ENCODE assay signal across 8 cellular contexts in the genomic region with DNA sequence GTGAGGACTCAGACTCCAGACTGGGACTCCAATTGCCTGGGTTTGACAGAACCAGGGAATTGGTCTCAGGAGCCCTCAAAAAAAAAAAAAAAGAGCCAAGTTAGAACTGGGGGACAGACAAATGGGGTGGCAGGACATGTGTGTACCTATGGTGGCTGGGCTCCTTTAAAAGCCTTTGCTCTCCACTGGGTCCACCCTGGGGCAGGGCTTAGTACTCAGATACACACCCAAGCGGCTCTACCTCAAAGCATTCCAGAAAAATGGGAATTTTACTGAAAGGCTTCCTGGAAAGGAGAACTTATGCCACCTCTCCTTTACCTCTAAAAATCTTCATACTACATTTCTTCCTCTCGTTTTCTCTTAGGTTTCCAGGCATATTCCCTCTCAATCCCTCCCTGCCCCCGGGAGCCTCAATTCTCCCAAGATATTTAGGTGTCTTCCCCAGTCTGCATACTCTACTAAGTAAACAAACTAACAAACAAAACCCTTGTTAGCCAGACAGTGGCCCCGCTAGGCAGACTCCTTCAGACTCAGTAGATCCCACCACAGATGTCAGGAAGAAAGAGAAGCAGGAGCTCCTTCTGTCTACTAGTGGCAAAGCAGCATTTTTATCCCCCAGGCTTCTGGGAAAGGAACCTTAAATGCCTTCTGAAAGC. TPM values are rescaled to one million over a fixed set of nuclear protein-coding genes. Genes with fewer than 3 reads are reported as not detected.
DNase-seq lines count a peak whose midpoint lies in the region; ATAC-seq, FAIRE-seq and TF ChIP-seq lines count a peak whose summit lies in the region.

No MANE protein-coding gene starts in this region.

- peaks cover 42% of the 10 kb centered on the region for H3K4me1 Mint-ChIP-seq in activated CD4-positive, alpha-beta T cell treated with anti-CD3 and anti-CD28 coated beads for 36 hours

- H2AFZ ChIP-seq in HepG2 (ENCODE audit: low read length), result no peak overlapping the region

- peak; percentile 10 for ATAC-seq in activated CD4-positive, alpha-beta T cell treated with anti-CD3 and anti-CD28 coated beads for 36 hours
- ATAC-seq in HepG2 (0 out of 3 replicates have a peak, but pooled peaks have one; percentile 7), thoracic aorta (ENCODE audit: insufficient number of reproducible peaks, low FRiP score, low read depth) (no peak), HG03025 (IDR thresholded peaks at IDR 0.05; ENCODE audit: low FRiP score, unreplicated experiment) (no peak), HG03469 (IDR thresholded peaks at IDR 0.05; ENCODE audit: unreplicated experiment) (no peak), HG03520 (IDR thresholded peaks at IDR 0.05; ENCODE audit: unreplicated experiment) (no peak)

- H3K27ac ChIP-seq in adrenal gland (peak overlapping the region in 4 of 5 donors; percentile 85 to 96 (median 92)), HepG2 (ENCODE audit: extremely low read length, insufficient read depth, low read length) (peak overlapping the region; percentile 42), thoracic aorta (peak overlapping the region; percentile 85 to 86)

- TF ChIP-seq CTCF in adrenal gland (IDR thresholded peaks at IDR 0.05), result no peak
- no peak for TF ChIP-seq CTCF in HepG2 (CRISPR knock-in tag; IDR thresholded peaks at IDR 0.05)
- no peak for TF ChIP-seq CTCF in thoracic aorta (IDR thresholded peaks at IDR 0.05)

- H3K36me3 ChIP-seq in adrenal gland (replicated peaks in 1 of 2), result peaks cover 0 to 38% of the 10 kb centered on the region in 2 donors
- peaks cover 3 to 9% of the 10 kb centered on the region in 2 experiments; a peak in 2 of 5 replicates for H3K36me3 ChIP-seq in HepG2 (replicated peaks in 1 of 2; ENCODE audit: control insufficient read depth in 1 of 2, insufficient read depth in 2 of 2, low read length in 2 of 2)
- H3K36me3 ChIP-seq in thoracic aorta, result peaks cover 32% of the 10 kb centered on the region

- H4K20me1 ChIP-seq in HepG2 (ENCODE audit: insufficient read depth, low read length), result no peaks in the 10 kb centered on the region

- H3K27me3 ChIP-seq in adrenal gland (no peaks in the 10 kb centered on the region), HepG2 (ENCODE audit: control insufficient read depth in 1 of 2, insufficient read depth in 2 of 2, low read length in 2 of 2) (no peaks in the 10 kb centered on the region), thoracic aorta (replicated peaks; ENCODE audit: insufficient read depth) (no peaks in the 10 kb centered on the region)

- intact Hi-C loops in activated CD4-positive, alpha-beta T cell treated with anti-CD3 and anti-CD28 coated beads for 36 hours (cut with DNase I, micrococcal nuclease), result loop anchor here (1.0 to 10.0 kb wide), 12 partner anchors 53 to 1206 kb away; a partner anchor contains a TSS
- intact Hi-C loops in adrenal gland (cut with DNase I), result loop anchor here in 1 of 2 donors (5.0 kb wide), 1 partner anchor 86 kb away; a partner anchor contains a TSS
- intact Hi-C loops in HepG2 (cut with micrococcal nuclease; ENCODE audit: unreplicated experiment), result loop anchor here (5.0 kb wide), 1 partner anchor 181 kb away; no protein-coding TSS in a partner anchor

- FAIRE-seq in HepG2 (lab: Jason Lieb, UNC), result no peak

- in situ Hi-C loops in HepG2 (cut with HindIII; ENCODE audit: extremely low pct_ligation_motif_present, low pct_unique_long_range_greater_than_20kb), result loop anchor here (5.0 kb wide), 2 partner anchors 86 to 359 kb away; a partner anchor contains a TSS

- no TSS peak for BruUV-seq in HepG2 (replicated peaks; lab: Mats Ljungman, UMichigan)

- CTCF ChIA-PET in activated CD4-positive, alpha-beta T cell treated with anti-CD3 and anti-CD28 coated beads for 36 hours (lab: Charles Lee), result interaction anchor here (0.6 to 2.6 kb wide), 15 partner anchors 10 to 444 kb away, joined by 3 to 30 read pairs (median 4); a partner anchor contains a TSS
- CTCF ChIA-PET in HepG2 (lab: Yijun Ruan, JAX; ENCODE audit: low intra/inter-chr PET ratio, low total read pairs), result interaction anchor here (1.1 to 2.3 kb wide), 2 partner anchors 50 to 85 kb away, joined by 7 to 11 read pairs; a partner anchor contains a TSS

- TF ChIP-seq EP300 in HepG2 (IDR thresholded peaks at IDR 0.05; ENCODE audit: low read depth in 2 of 2, low read length in 2 of 2) (no peak), HepG2 (CRISPR knock-in tag; IDR thresholded peaks at IDR 0.05; ENCODE audit: borderline replicate concordance) (no peak)

- peaks cover 38% of the 10 kb centered on the region for H3K36me3 Mint-ChIP-seq in activated CD4-positive, alpha-beta T cell treated with anti-CD3 and anti-CD28 coated beads for 36 hours (ENCODE audit: low read depth)

- no peak for TF ChIP-seq POLR2A in adrenal gland (IDR thresholded peaks at IDR 0.05)
- TF ChIP-seq POLR2A in HepG2 (IDR thresholded peaks at IDR 0.05; ENCODE audit: insufficient read depth in 1 of 2, low read depth in 2 of 2, low read length in 2 of 2), result no peak

- H3K27me3 Mint-ChIP-seq in activated CD4-positive, alpha-beta T cell treated with anti-CD3 and anti-CD28 coated beads for 36 hours, result no peaks in the 10 kb centered on the region

- WGBS in adrenal gland, 4 donors, result 26 to 33% (median 27%) methylated on average over 4 of the region's 4 CpGs
- 2% methylated on average over 4 of the region's 4 CpGs for WGBS in HepG2 (ENCODE audit: low lambda C conversion rate)

- H3K4me2 ChIP-seq in HepG2 (ENCODE audit: low read depth, low read length), result peak overlapping the region; percentile 99

- peaks cover 10% of the 10 kb centered on the region for H3K79me2 ChIP-seq in HepG2 (ENCODE audit: insufficient read depth, low read length)

- H3K27ac Mint-ChIP-seq in activated CD4-positive, alpha-beta T cell treated with anti-CD3 and anti-CD28 coated beads for 36 hours, result peak overlapping the region; percentile 100

- TF ChIP-seq RAD21 in HepG2 (CRISPR knock-in tag; IDR thresholded peaks at IDR 0.05), result no peak

- POLR2A ChIA-PET in activated CD4-positive, alpha-beta T cell treated with anti-CD3 and anti-CD28 coated beads for 36 hours (lab: Charles Lee), result interaction anchor here (1.0 to 1.6 kb wide), 7 partner anchors 53 to 444 kb away, joined by 3 to 10 read pairs (median 5); a partner anchor contains a TSS
- POLR2A ChIA-PET in HepG2 (lab: Yijun Ruan, JAX), result interaction anchor here (1.5 to 1.6 kb wide), 2 partner anchors 69 to 86 kb away, joined by 4 to 8 read pairs; no protein-coding TSS in a partner anchor

- peak overlapping the region; percentile 77 to 98 (median 94) for H3K4me3 ChIP-seq in adrenal gland
- H3K4me3 ChIP-seq in HepG2 (replicated peaks in 1 of 3; ENCODE audit: insufficient read depth in 1 of 3, low read depth in 2 of 3, low read length in 3 of 3), result peak overlapping the region; percentile 69 to 99 (median 99)
- peak overlapping the region; percentile 81 for H3K4me3 ChIP-seq in thoracic aorta

- peak overlapping the region; percentile 87 for H3K4me3 Mint-ChIP-seq in activated CD4-positive, alpha-beta T cell treated with anti-CD3 and anti-CD28 coated beads for 36 hours

- DNase-seq in activated CD4-positive, alpha-beta T cell treated with anti-CD3 and anti-CD28 coated beads for 36 hours, result peak; percentile 24
- DNase-seq in activated CD4-positive, alpha-beta T cell treated with anti-CD3 and anti-CD28 coated beads, Interleukin-2, amount 50 U/mL, for 1 hour, result no peak
- DNase-seq in adrenal gland (peak in 2 of 7 donors; percentile 4 to 49), HepG2 (ENCODE audit: low spot score) (no peak), thoracic aorta (ENCODE audit: low spot score) (no peak)

- no peaks in the 10 kb centered on the region for H3K9me3 Mint-ChIP-seq in activated CD4-positive, alpha-beta T cell treated with anti-CD3 and anti-CD28 coated beads for 36 hours (ENCODE audit: low read depth)

- no peaks in the 10 kb centered on the region for H3K9me3 ChIP-seq in adrenal gland (replicated peaks in 1 of 3)
- no peaks in the 10 kb centered on the region for H3K9me3 ChIP-seq in HepG2 (ENCODE audit: low read length)
- no peaks in the 10 kb centered on the region for H3K9me3 ChIP-seq in thoracic aorta

- peak overlapping the region; percentile 78 for H3K9ac ChIP-seq in HepG2 (ENCODE audit: insufficient read depth, low read depth, low read length)

- H3K4me1 ChIP-seq in adrenal gland (replicated peaks in 1 of 2), result peaks cover 17 to 30% of the 10 kb centered on the region in 2 donors
- H3K4me1 ChIP-seq in HepG2 (ENCODE audit: insufficient read depth, low read length), result peaks cover 27% of the 10 kb centered on the region
- peaks cover 7 to 36% of the 10 kb centered on the region in 2 donors for H3K4me1 ChIP-seq in thoracic aorta (ENCODE audit: control insufficient read depth in 1 of 2, low read depth in 2 of 2)

RNA-seq across cellular contexts. Expression of a gene that starts 0.8 kb away (rescaled TPM):
- 10 to 100 TPM; 95.0 to 96.2 TPM for total RNA-seq in activated CD4-positive, alpha-beta T cell treated with anti-CD3 and anti-CD28 coated beads for 36 hours
- 10 to 100 TPM; 22.6 to 54.4 (median 42.2) TPM for total RNA-seq in adrenal gland
- 10 to 100 TPM; 23.4 to 53.0 (median 45.4) TPM for polyA plus RNA-seq in adrenal gland
- total RNA-seq in HepG2 (2016; rRNA removed; fragmentation: Illumina TruSeq; extraction: Trizol), result 6.8 and 13.8 TPM in 2 replicates
- total RNA-seq in HepG2 (2016; cell fraction: cytosol; rRNA removed; fragmentation: Illumina TruSeq; extraction: Trizol; ENCODE audit: low read depth), result 7.8 and 8.9 TPM in 2 replicates
- total RNA-seq in HepG2 (2016; cell fraction: insoluble cytoplasmic fraction; rRNA removed; fragmentation: Illumina TruSeq; extraction: Trizol), result 8.1 and 12.0 TPM in 2 replicates
- 6.1 and 6.3 TPM in 2 replicates for total RNA-seq in HepG2 (2016; cell fraction: membrane; rRNA removed; fragmentation: Illumina TruSeq; extraction: Trizol)
- total RNA-seq in HepG2 (2016; cell fraction: nucleus; rRNA removed; fragmentation: Illumina TruSeq; extraction: Trizol), result 16.5 and 17.3 TPM in 2 replicates
- polyA plus RNA-seq in HepG2 (2011; rRNA removed), result 13.4 and 14.4 TPM in 2 replicates
- 6.8 and 10.0 TPM in 2 replicates for polyA plus RNA-seq in HepG2 (2011; cell fraction: cytosol; rRNA removed)
- 63.6 and 86.3 TPM in 2 replicates for polyA plus RNA-seq in HepG2 (2011; cell fraction: nucleus; rRNA removed)
- polyA plus RNA-seq in HepG2 (2012), result 4.8 and 7.7 TPM in 2 replicates
- polyA plus RNA-seq in HepG2 (2016; cell fraction: cytosol; fragmentation: Illumina TruSeq; extraction: Trizol; ENCODE audit: low read depth), result 1.6 and 1.8 TPM in 2 replicates
- 7.1 and 8.6 TPM in 2 replicates for polyA plus RNA-seq in HepG2 (2016; cell fraction: insoluble cytoplasmic fraction; fragmentation: Illumina TruSeq; extraction: Trizol; ENCODE audit: low read depth)
- 3.0 and 4.2 TPM in 2 replicates for polyA plus RNA-seq in HepG2 (2016; cell fraction: membrane; fragmentation: Illumina TruSeq; extraction: Trizol; ENCODE audit: low read depth)
- polyA plus RNA-seq in HepG2 (2016; cell fraction: nucleus; fragmentation: Illumina TruSeq; extraction: Trizol; ENCODE audit: insufficient read depth, low read depth), result 59.8 and 63.8 TPM in 2 replicates
- polyA minus RNA-seq in HepG2 (2011; rRNA and poly(A)+ RNA removed; ENCODE audit: low replicate concordance), result 16.5 and 37.7 TPM in 2 replicates
- polyA minus RNA-seq in HepG2 (2011; cell fraction: cytosol; rRNA and poly(A)+ RNA removed), result 3.3 and 6.0 TPM in 2 replicates
- 13.0 and 13.4 TPM in 2 replicates for polyA minus RNA-seq in HepG2 (2011; cell fraction: nucleus; rRNA and poly(A)+ RNA removed)
- 10 to 100 TPM; 41.4 to 90.2 TPM for total RNA-seq in thoracic aorta

RNA-seq across cellular contexts. Expression of a gene that starts 1.4 kb away (rescaled TPM):
- total RNA-seq in activated CD4-positive, alpha-beta T cell treated with anti-CD3 and anti-CD28 coated beads for 36 hours, result 10 to 100 TPM; 19.3 to 24.6 TPM
- total RNA-seq in adrenal gland, result 10 to 100 TPM; 11.3 to 33.8 (median 22.9) TPM
- polyA plus RNA-seq in adrenal gland, result 10 to 100 TPM; 12.7 to 21.6 (median 19.7) TPM
- total RNA-seq in HepG2 (2016; rRNA removed; fragmentation: Illumina TruSeq; extraction: Trizol), result 10.7 and 12.4 TPM in 2 replicates
- 4.7 and 5.5 TPM in 2 replicates for total RNA-seq in HepG2 (2016; cell fraction: cytosol; rRNA removed; fragmentation: Illumina TruSeq; extraction: Trizol; ENCODE audit: low read depth)
- 10.0 and 10.5 TPM in 2 replicates for total RNA-seq in HepG2 (2016; cell fraction: insoluble cytoplasmic fraction; rRNA removed; fragmentation: Illumina TruSeq; extraction: Trizol)
- total RNA-seq in HepG2 (2016; cell fraction: membrane; rRNA removed; fragmentation: Illumina TruSeq; extraction: Trizol), result 8.0 and 9.2 TPM in 2 replicates
- total RNA-seq in HepG2 (2016; cell fraction: nucleus; rRNA removed; fragmentation: Illumina TruSeq; extraction: Trizol), result 11.2 and 11.4 TPM in 2 replicates
- polyA plus RNA-seq in HepG2 (2011; rRNA removed), result 12.6 and 12.8 TPM in 2 replicates
- 5.0 and 8.9 TPM in 2 replicates for polyA plus RNA-seq in HepG2 (2011; cell fraction: cytosol; rRNA removed)
- 20.8 and 21.2 TPM in 2 replicates for polyA plus RNA-seq in HepG2 (2011; cell fraction: nucleus; rRNA removed)
- 9.1 and 10.6 TPM in 2 replicates for polyA plus RNA-seq in HepG2 (2012)
- 2.7 and 3.1 TPM in 2 replicates for polyA plus RNA-seq in HepG2 (2016; cell fraction: cytosol; fragmentation: Illumina TruSeq; extraction: Trizol; ENCODE audit: low read depth)
- polyA plus RNA-seq in HepG2 (2016; cell fraction: insoluble cytoplasmic fraction; fragmentation: Illumina TruSeq; extraction: Trizol; ENCODE audit: low read depth), result 10.6 and 13.7 TPM in 2 replicates
- 4.7 and 5.8 TPM in 2 replicates for polyA plus RNA-seq in HepG2 (2016; cell fraction: membrane; fragmentation: Illumina TruSeq; extraction: Trizol; ENCODE audit: low read depth)
- polyA plus RNA-seq in HepG2 (2016; cell fraction: nucleus; fragmentation: Illumina TruSeq; extraction: Trizol; ENCODE audit: insufficient read depth, low read depth), result 26.2 and 27.4 TPM in 2 replicates
- 20.7 and 43.7 TPM in 2 replicates for polyA minus RNA-seq in HepG2 (2011; rRNA and poly(A)+ RNA removed; ENCODE audit: low replicate concordance)
- 10.5 and 12.9 TPM in 2 replicates for polyA minus RNA-seq in HepG2 (2011; cell fraction: cytosol; rRNA and poly(A)+ RNA removed)
- 18.7 and 20.5 TPM in 2 replicates for polyA minus RNA-seq in HepG2 (2011; cell fraction: nucleus; rRNA and poly(A)+ RNA removed)
- total RNA-seq in thoracic aorta, result 10 to 100 TPM; 14.6 to 21.8 TPM

RNA-seq across cellular contexts. Expression of a gene that starts 31.9 kb away (rescaled TPM):
- 1 to 10 TPM; 1.6 to 2.0 TPM for total RNA-seq in activated CD4-positive, alpha-beta T cell treated with anti-CD3 and anti-CD28 coated beads for 36 hours
- total RNA-seq in adrenal gland (1,000 to 10,000 TPM in 1 of 8 donors, 100 to 1,000 TPM in 7; 117 to 1,290 (median 739) TPM), HepG2 (2016; rRNA removed; fragmentation: Illumina TruSeq; extraction: Trizol) (75.4 and 93.7 TPM in 2 replicates), thoracic aorta (over 10,000 TPM in 1 of 2 donors, 1,000 to 10,000 TPM in 1; 6,975 to 13,974 TPM)
- polyA plus RNA-seq in adrenal gland (1,000 to 10,000 TPM in 1 of 3 donors, 100 to 1,000 TPM in 2; 489 to 1,184 (median 817) TPM), HepG2 (2011; rRNA removed) (12.6 and 14.1 TPM in 2 replicates)
- 15.8 and 16.5 TPM in 2 replicates for total RNA-seq in HepG2 (2016; cell fraction: cytosol; rRNA removed; fragmentation: Illumina TruSeq; extraction: Trizol; ENCODE audit: low read depth)
- 83.7 and 102 TPM in 2 replicates for total RNA-seq in HepG2 (2016; cell fraction: insoluble cytoplasmic fraction; rRNA removed; fragmentation: Illumina TruSeq; extraction: Trizol)
- 20.1 and 22.3 TPM in 2 replicates for total RNA-seq in HepG2 (2016; cell fraction: membrane; rRNA removed; fragmentation: Illumina TruSeq; extraction: Trizol)
- 36.8 and 37.1 TPM in 2 replicates for total RNA-seq in HepG2 (2016; cell fraction: nucleus; rRNA removed; fragmentation: Illumina TruSeq; extraction: Trizol)
- 11.6 and 11.8 TPM in 2 replicates for polyA plus RNA-seq in HepG2 (2011; cell fraction: cytosol; rRNA removed)
- polyA plus RNA-seq in HepG2 (2011; cell fraction: nucleus; rRNA removed), result 25.0 and 34.5 TPM in 2 replicates
- 3.6 and 5.8 TPM in 2 replicates for polyA plus RNA-seq in HepG2 (2012)
- 19.4 and 20.0 TPM in 2 replicates for polyA plus RNA-seq in HepG2 (2016; cell fraction: cytosol; fragmentation: Illumina TruSeq; extraction: Trizol; ENCODE audit: low read depth)
- 110 TPM in 2 replicates for polyA plus RNA-seq in HepG2 (2016; cell fraction: insoluble cytoplasmic fraction; fragmentation: Illumina TruSeq; extraction: Trizol; ENCODE audit: low read depth)
- polyA plus RNA-seq in HepG2 (2016; cell fraction: membrane; fragmentation: Illumina TruSeq; extraction: Trizol; ENCODE audit: low read depth), result 20.4 and 20.8 TPM in 2 replicates
- 55.4 and 61.9 TPM in 2 replicates for polyA plus RNA-seq in HepG2 (2016; cell fraction: nucleus; fragmentation: Illumina TruSeq; extraction: Trizol; ENCODE audit: insufficient read depth, low read depth)
- polyA minus RNA-seq in HepG2 (2011; rRNA and poly(A)+ RNA removed; ENCODE audit: low replicate concordance), result 1.5 and 8.0 TPM in 2 replicates
- 2.4 and 3.3 TPM in 2 replicates for polyA minus RNA-seq in HepG2 (2011; cell fraction: cytosol; rRNA and poly(A)+ RNA removed)
- 5.0 and 7.5 TPM in 2 replicates for polyA minus RNA-seq in HepG2 (2011; cell fraction: nucleus; rRNA and poly(A)+ RNA removed)

RNA-seq across cellular contexts. Expression of a gene that starts 52.6 kb away (rescaled TPM):
- 10 to 100 TPM; 21.5 to 23.7 TPM for total RNA-seq in activated CD4-positive, alpha-beta T cell treated with anti-CD3 and anti-CD28 coated beads for 36 hours
- total RNA-seq in adrenal gland (10 to 100 TPM; 23.4 to 87.1 (median 44.5) TPM), HepG2 (2016; rRNA removed; fragmentation: Illumina TruSeq; extraction: Trizol) (6.8 and 11.5 TPM in 2 replicates), thoracic aorta (10 to 100 TPM; 55.9 to 82.2 TPM)
- polyA plus RNA-seq in adrenal gland (10 to 100 TPM; 27.7 to 75.1 (median 48.8) TPM), HepG2 (2011; rRNA removed) (26.8 and 28.0 TPM in 2 replicates)
- total RNA-seq in HepG2 (2016; cell fraction: cytosol; rRNA removed; fragmentation: Illumina TruSeq; extraction: Trizol; ENCODE audit: low read depth), result 8.7 and 10.3 TPM in 2 replicates
- total RNA-seq in HepG2 (2016; cell fraction: insoluble cytoplasmic fraction; rRNA removed; fragmentation: Illumina TruSeq; extraction: Trizol), result 6.4 and 12.0 TPM in 2 replicates
- total RNA-seq in HepG2 (2016; cell fraction: membrane; rRNA removed; fragmentation: Illumina TruSeq; extraction: Trizol), result 8.6 and 9.5 TPM in 2 replicates
- total RNA-seq in HepG2 (2016; cell fraction: nucleus; rRNA removed; fragmentation: Illumina TruSeq; extraction: Trizol), result 15.6 and 17.2 TPM in 2 replicates
- 10.5 and 14.3 TPM in 2 replicates for polyA plus RNA-seq in HepG2 (2011; cell fraction: cytosol; rRNA removed)
- polyA plus RNA-seq in HepG2 (2011; cell fraction: nucleus; rRNA removed), result 82.0 and 109 TPM in 2 replicates
- polyA plus RNA-seq in HepG2 (2012), result 15.1 and 15.4 TPM in 2 replicates
- 1.9 and 2.2 TPM in 2 replicates for polyA plus RNA-seq in HepG2 (2016; cell fraction: cytosol; fragmentation: Illumina TruSeq; extraction: Trizol; ENCODE audit: low read depth)
- polyA plus RNA-seq in HepG2 (2016; cell fraction: insoluble cytoplasmic fraction; fragmentation: Illumina TruSeq; extraction: Trizol; ENCODE audit: low read depth), result 7.8 and 8.9 TPM in 2 replicates
- 6.0 and 6.6 TPM in 2 replicates for polyA plus RNA-seq in HepG2 (2016; cell fraction: membrane; fragmentation: Illumina TruSeq; extraction: Trizol; ENCODE audit: low read depth)
- 24.9 and 26.7 TPM in 2 replicates for polyA plus RNA-seq in HepG2 (2016; cell fraction: nucleus; fragmentation: Illumina TruSeq; extraction: Trizol; ENCODE audit: insufficient read depth, low read depth)
- 25.1 and 71.4 TPM in 2 replicates for polyA minus RNA-seq in HepG2 (2011; rRNA and poly(A)+ RNA removed; ENCODE audit: low replicate concordance)
- polyA minus RNA-seq in HepG2 (2011; cell fraction: cytosol; rRNA and poly(A)+ RNA removed), result 11.7 and 19.1 TPM in 2 replicates
- 32.3 and 34.8 TPM in 2 replicates for polyA minus RNA-seq in HepG2 (2011; cell fraction: nucleus; rRNA and poly(A)+ RNA removed)

Comparison
In these comparisons a context has a peak if more than half of its experiments do, and no peak if none do; other contexts are left out.
1. ATAC-seq: peak in activated CD4-positive, alpha-beta T cell treated with anti-CD3 and anti-CD28 coated beads for 36 hours (single experiment) and HepG2 (single experiment); none in thoracic aorta (single experiment), HG03025 (single experiment), HG03469 (single experiment) and HG03520 (single experiment).
2. RNA of a gene that starts 31.9 kb away (total RNA-seq): 6,975 to 13,974 TPM in thoracic aorta, 117 to 1,290 TPM in adrenal gland and 15.8 to 102 TPM in HepG2; 1.6 to 2.0 TPM in activated CD4-positive, alpha-beta T cell treated with anti-CD3 and anti-CD28 coated beads for 36 hours; every median in the first group is over 4 times any median in the second.
3. Peak in every context shown above with its lines, with median percentiles within 50 percentile points of each other: H3K27ac ChIP-seq and H3K4me3 ChIP-seq.